ENCODE assay signal across 3 cellular contexts in genomic region chr4:160238790-160239189, GRCh38.
A peak's percentile ranks its signal among the peaks of the same experiment; 100 is the strongest.
TF ChIP-seq lines count a peak whose summit lies in the region.

No MANE protein-coding gene starts in this region.

TF ChIP-seq in SK-N-SH treated with all-trans-retinoic acid at 6 μM for 48 hours, 23 proteins besides CTCF, POLR2A, EP300 and RAD21 (continued from another document):
- TF ChIP-seq CREB5 (CRISPR knock-in tag; IDR thresholded peaks at IDR 0.05; ENCODE audit: low read depth) (no peak), BACH2 (CRISPR knock-in tag; IDR thresholded peaks at IDR 0.05; ENCODE audit: borderline replicate concordance) (peak; percentile 20; the same call in 1 of the 2 replicates), TCF4 (CRISPR knock-in tag; IDR thresholded peaks at IDR 0.05; ENCODE audit: borderline replicate concordance) (no peak), ISL1 (CRISPR knock-in tag; IDR thresholded peaks at IDR 0.05) (no peak), POU6F1 (CRISPR knock-in tag; IDR thresholded peaks at IDR 0.05; ENCODE audit: borderline replicate concordance, low read depth) (no peak), CSDC2 (CRISPR knock-in tag; IDR thresholded peaks at IDR 0.05) (no peak), PATZ1 (CRISPR knock-in tag; IDR thresholded peaks at IDR 0.05; ENCODE audit: borderline replicate concordance) (no peak)

TF ChIP-seq in SK-N-SH, 30 proteins besides CTCF, POLR2A, EP300 and RAD21 (continued from another document):
- TF ChIP-seq REST (IDR thresholded peaks at IDR 0.05; ENCODE audit: low read depth, low read length) (no peak), FOSL2 (IDR thresholded peaks at IDR 0.05; ENCODE audit: borderline replicate concordance, low read depth) (no peak), MEF2A (IDR thresholded peaks at IDR 0.05; ENCODE audit: borderline replicate concordance, low read depth) (no peak), ZBTB33 (IDR thresholded peaks at IDR 0.05; ENCODE audit: borderline replicate concordance, low read depth) (no peak), YY1 (IDR thresholded peaks at IDR 0.05; ENCODE audit: low read depth) (no peak), JUND (IDR thresholded peaks at IDR 0.05) (no peak), PBX3 (IDR thresholded peaks at IDR 0.05) (no peak), RCOR1 (IDR thresholded peaks at IDR 0.05; ENCODE audit: low read length) (no peak), CHD2 (IDR thresholded peaks at IDR 0.05; ENCODE audit: low read length, partially characterized antibody) (no peak), TEAD4 (IDR thresholded peaks at IDR 0.05; ENCODE audit: borderline replicate concordance, insufficient read depth) (no peak), EZH2phosphoT487 (IDR thresholded peaks at IDR 0.05; ENCODE audit: borderline replicate concordance, low read depth) (no peak), TAF1 (IDR thresholded peaks at IDR 0.05; ENCODE audit: borderline replicate concordance, low read depth, low read length) (no peak), MXI1 (IDR thresholded peaks at IDR 0.05; ENCODE audit: low read depth, low read length) (no peak)

TF ChIP-seq in HCT116, 20 proteins besides CTCF, POLR2A, EP300 and RAD21 (continued from another document):
- TF ChIP-seq FOSL1 (IDR thresholded peaks at IDR 0.05; ENCODE audit: low read depth) (no peak), ZNF274 (IDR thresholded peaks at IDR 0.05; ENCODE audit: low read depth, low read length) (no peak), EZH2phosphoT487 (IDR thresholded peaks at IDR 0.05; ENCODE audit: borderline replicate concordance) (no peak), ZBTB33 (IDR thresholded peaks at IDR 0.05; ENCODE audit: extremely low read depth, insufficient replicate concordance, low read length) (no peak), TCF7L2 (IDR thresholded peaks at IDR 0.05; ENCODE audit: borderline replicate concordance, extremely low read depth, insufficient read depth, insufficient read length) (no peak), ATF3 (IDR thresholded peaks at IDR 0.05) (no peak), REST (IDR thresholded peaks at IDR 0.05; ENCODE audit: low read depth) (no peak), YY1 (IDR thresholded peaks at IDR 0.05; ENCODE audit: extremely low read depth, insufficient replicate concordance, low read depth, low read length) (no peak), SP1 (IDR thresholded peaks at IDR 0.05; ENCODE audit: low read depth) (no peak)
